In the genomic region with DNA sequence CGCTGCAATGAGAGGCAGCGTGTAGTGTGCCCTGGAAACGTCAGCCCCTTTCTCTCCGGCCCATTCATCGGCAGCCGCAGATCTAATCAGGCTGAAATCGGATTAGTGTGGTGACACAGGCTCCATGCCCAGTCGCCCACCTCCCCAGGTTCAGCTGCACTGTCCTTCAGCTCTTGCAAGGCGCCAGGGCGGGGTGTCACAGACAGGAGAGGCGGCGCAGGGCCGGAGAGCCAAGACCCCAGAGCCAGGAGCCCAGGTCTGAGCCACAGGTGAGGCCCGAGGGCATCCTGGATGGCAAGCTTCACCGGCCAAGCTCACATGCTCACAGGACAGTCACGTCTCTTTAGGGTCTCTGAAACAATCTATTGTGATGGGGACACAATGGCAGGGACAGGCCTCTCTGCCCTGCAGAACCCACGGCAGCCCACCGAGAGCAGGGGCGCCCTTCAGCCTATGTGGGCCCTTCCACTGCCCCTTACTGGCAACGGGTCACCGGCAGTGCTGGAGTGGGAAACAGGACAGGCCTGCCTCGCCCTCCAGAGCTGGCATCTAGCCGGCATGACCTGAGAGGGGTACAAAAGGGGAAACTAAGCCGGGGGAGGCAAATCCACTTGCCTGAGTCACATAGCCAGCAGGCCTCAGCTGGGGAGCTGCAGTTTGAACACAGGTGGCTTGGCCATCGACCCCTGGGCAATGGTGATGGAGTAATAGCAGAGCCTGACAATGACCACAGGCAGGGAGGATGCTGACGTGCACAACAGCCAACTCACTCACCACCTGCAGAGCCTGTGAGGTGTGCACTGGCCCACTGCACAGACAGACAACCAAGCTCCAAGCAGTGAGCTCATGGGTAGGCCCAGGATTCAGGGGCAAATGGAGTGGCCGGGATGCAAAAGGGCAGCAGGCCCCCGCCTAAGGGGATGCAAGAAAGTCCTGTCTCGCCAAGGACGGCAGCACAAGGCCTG, we compare ENCODE assay signal across 16 cellular contexts. TPM values are rescaled to one million over a fixed set of nuclear protein-coding genes. Genes with fewer than 3 reads are reported as not detected.
DNase-seq lines count a peak whose midpoint lies in the region; FAIRE-seq and TF ChIP-seq lines count a peak whose summit lies in the region.
"Had no signal": no experiment of that assay in that cellular context is flagged by ENCODE, and none has a peak within 500 bp of the region (broad histone marks: within the 10 kb centered on the region; RNA-seq: fewer than 3 reads in every experiment).

No MANE protein-coding gene starts in this region.

- peaks cover 38 to 58% of the 10 kb centered on the region in 2 experiments for H3K4me1 ChIP-seq in trophoblast cell (ENCODE audit: control insufficient read depth in 1 of 2, insufficient read depth in 2 of 2, low read length in 2 of 2)
- H3K4me1 ChIP-seq: gastrocnemius medialis had no signal

- no peak overlapping the region for H3K23ac ChIP-seq in trophoblast cell (ENCODE audit: low read length)

- H3K36me3 Mint-ChIP-seq in HFFc6 (ENCODE audit: low read depth): peaks cover 4% of the 10 kb centered on the region; the same call in 1 of the 2 replicates
- H3K36me3 Mint-ChIP-seq: activated CD4-positive, alpha-beta memory T cell treated with anti-CD3 and anti-CD28 coated beads for 36 hours; activated naive CD4-positive, alpha-beta T cell treated with anti-CD3 and anti-CD28 coated beads, Interleukin-2, amount 10 ng/mL, durations not matched to agents 7 days and 5 days; T-cell had no signal

- no peak overlapping the region for H3K4me3 ChIP-seq in trophoblast cell (ENCODE audit: low read depth, low read length)
- H3K4me3 ChIP-seq: gastrocnemius medialis had no signal

- H3K27me3 Mint-ChIP-seq in HFFc6 (ENCODE audit: insufficient read depth): peaks cover 2% of the 10 kb centered on the region; the same call in 1 of the 2 replicates
- H3K27me3 Mint-ChIP-seq: activated CD4-positive, alpha-beta memory T cell treated with anti-CD3 and anti-CD28 coated beads for 36 hours; activated naive CD4-positive, alpha-beta T cell treated with anti-CD3 and anti-CD28 coated beads, Interleukin-2, amount 10 ng/mL, durations not matched to agents 7 days and 5 days; stimulated activated naive CD8-positive, alpha-beta T cell treated with anti-CD3 and anti-CD28 coated beads, Interleukin-15, amount 100 ng/mL, for 72 hours; T-cell had no signal

- no peak overlapping the region for H2AFZ ChIP-seq in trophoblast cell (ENCODE audit: insufficient read depth, low read length, poor library complexity)

- peaks cover 53% of the 10 kb centered on the region for H3K79me2 ChIP-seq in trophoblast cell (ENCODE audit: control insufficient read depth, insufficient read depth, low read length, poor library complexity)

- peak overlapping the region; percentile 15 for H3K18ac ChIP-seq in trophoblast cell (ENCODE audit: low read length)

- no peak overlapping the region for H3K9ac ChIP-seq in trophoblast cell (ENCODE audit: low read length)

- no peak overlapping the region for H2AK5ac ChIP-seq in trophoblast cell (ENCODE audit: low read length)

- no peaks in the 10 kb centered on the region for H3K9me3 ChIP-seq in trophoblast cell (ENCODE audit: insufficient read depth, low read depth, low read length)
- H3K9me3 ChIP-seq: gastrocnemius medialis had no signal

- H3K4ac ChIP-seq in trophoblast cell (ENCODE audit: low read depth, low read length): peak overlapping the region; percentile 31

- H4K8ac ChIP-seq in trophoblast cell (ENCODE audit: low read depth, low read length): no peak overlapping the region

- H3K27ac ChIP-seq in epithelial cell of prostate: peak overlapping the region; percentile 65
- H3K27ac ChIP-seq in trophoblast cell (ENCODE audit: low read depth, low read length): no peak overlapping the region
- H3K27ac ChIP-seq: C4-2B, gastrocnemius medialis, HL-60 had no signal

- no peak for DNase-seq in GM12891 (ENCODE audit: insufficient read length, low spot score)
- peak; percentile 94 for DNase-seq in SK-N-DZ (ENCODE audit: low spot score)
- no peak for DNase-seq in epithelial cell of prostate (ENCODE audit: low read depth, low spot score)
- DNase-seq in trophoblast cell: no peak
- no peak for DNase-seq in NCI-H2171 (lab: John Stamatoyannopoulos, UW)
- DNase-seq in HFFc6: no peak
- DNase-seq in stimulated activated CD4-positive, alpha-beta T cell treated with anti-CD3 and anti-CD28 coated beads, Interleukin-1b, Interleukin-23, amount 100 ng/mL, for 48 hours: no peak
- no peak for DNase-seq in 8988T
- DNase-seq: activated CD4-positive, alpha-beta memory T cell treated with anti-CD3 and anti-CD28 coated beads for 36 hours; activated naive CD4-positive, alpha-beta T cell treated with anti-CD3 and anti-CD28 coated beads, Interleukin-2, amount 10 ng/mL, durations not matched to agents 7 days and 5 days; gastrocnemius medialis; stimulated activated CD4-positive, alpha-beta T cell treated with anti-CD3 and anti-CD28 coated beads, Interleukin-4, amount 100 ng/mL, for 1 hour; stimulated activated naive CD8-positive, alpha-beta T cell treated with anti-CD3 and anti-CD28 coated beads, Interleukin-15, amount 100 ng/mL, for 72 hours; T-cell had no signal

- FAIRE-seq in GM12891 (lab: Jason Lieb, UNC): peak; percentile 23

- peak overlapping the region; percentile 11 for H4K91ac ChIP-seq in trophoblast cell (ENCODE audit: low read depth, low read length)

- no peak overlapping the region for H3K14ac ChIP-seq in trophoblast cell (ENCODE audit: low read length)

- H2BK120ac ChIP-seq in trophoblast cell (ENCODE audit: insufficient read depth, low read length, poor library complexity): no peak overlapping the region

- H3K4me1 Mint-ChIP-seq in HFFc6 (ENCODE audit: low read depth): no peaks in the 10 kb centered on the region
- H3K4me1 Mint-ChIP-seq: activated naive CD4-positive, alpha-beta T cell treated with anti-CD3 and anti-CD28 coated beads, Interleukin-2, amount 10 ng/mL, durations not matched to agents 7 days and 5 days; stimulated activated naive CD8-positive, alpha-beta T cell treated with anti-CD3 and anti-CD28 coated beads, Interleukin-15, amount 100 ng/mL, for 72 hours had no signal

- TF ChIP-seq CTCF in HFFc6 (IDR thresholded peaks at IDR 0.05): no peak

- no CpG with 5 or more reads among the region's 30 CpGs for WGBS in trophoblast cell (ENCODE audit: extremely low coverage, insufficient coverage, insufficient read length)

- H3K4me3 Mint-ChIP-seq in HFFc6: no peak overlapping the region
- H3K4me3 Mint-ChIP-seq: activated CD4-positive, alpha-beta memory T cell treated with anti-CD3 and anti-CD28 coated beads for 36 hours; activated naive CD4-positive, alpha-beta T cell treated with anti-CD3 and anti-CD28 coated beads, Interleukin-2, amount 10 ng/mL, durations not matched to agents 7 days and 5 days; stimulated activated naive CD8-positive, alpha-beta T cell treated with anti-CD3 and anti-CD28 coated beads, Interleukin-15, amount 100 ng/mL, for 72 hours; T-cell had no signal

- TF ChIP-seq POLR2A in GM12891 (IDR thresholded peaks at IDR 0.05; ENCODE audit: low read depth, low read length): no peak

- H3K4me2 ChIP-seq in trophoblast cell (ENCODE audit: low read length): no peak overlapping the region

- H2BK5ac ChIP-seq in trophoblast cell (ENCODE audit: low read depth, low read length, poor library complexity): no peak overlapping the region

- no peak overlapping the region; the same call in 1 of the 2 replicates for H3K27ac Mint-ChIP-seq in HFFc6
- H3K27ac Mint-ChIP-seq: activated CD4-positive, alpha-beta memory T cell treated with anti-CD3 and anti-CD28 coated beads for 36 hours; activated naive CD4-positive, alpha-beta T cell treated with anti-CD3 and anti-CD28 coated beads, Interleukin-2, amount 10 ng/mL, durations not matched to agents 7 days and 5 days; stimulated activated naive CD8-positive, alpha-beta T cell treated with anti-CD3 and anti-CD28 coated beads, Interleukin-15, amount 100 ng/mL, for 72 hours; T-cell had no signal

- H4K12ac ChIP-seq in trophoblast cell (ENCODE audit: low read depth, low read length): no peak overlapping the region

- H3K9me3 Mint-ChIP-seq in HFFc6: no peaks in the 10 kb centered on the region
- H3K9me3 Mint-ChIP-seq: activated CD4-positive, alpha-beta memory T cell treated with anti-CD3 and anti-CD28 coated beads for 36 hours; activated naive CD4-positive, alpha-beta T cell treated with anti-CD3 and anti-CD28 coated beads, Interleukin-2, amount 10 ng/mL, durations not matched to agents 7 days and 5 days; stimulated activated naive CD8-positive, alpha-beta T cell treated with anti-CD3 and anti-CD28 coated beads, Interleukin-15, amount 100 ng/mL, for 72 hours; T-cell had no signal

- H3K36me3 ChIP-seq in trophoblast cell (ENCODE audit: control insufficient read depth in 1 of 2, insufficient read depth in 2 of 2, low read length in 2 of 2): peaks cover 42 to 43% of the 10 kb centered on the region in 2 experiments
- H3K36me3 ChIP-seq: gastrocnemius medialis had no signal

- H3K79me1 ChIP-seq in trophoblast cell (ENCODE audit: low read length): peaks cover 13% of the 10 kb centered on the region

- H3K27me3 ChIP-seq in trophoblast cell (ENCODE audit: insufficient read depth, low read length): no peaks in the 10 kb centered on the region

- no peak overlapping the region for H2BK12ac ChIP-seq in trophoblast cell (ENCODE audit: low read length)

TF ChIP-seq in GM12891, 5 proteins besides CTCF, POLR2A, EP300 and RAD21:
- no peak for TF ChIP-seq POLR2AphosphoS5 (IDR thresholded peaks at IDR 0.05; ENCODE audit: low read depth, low read length)
- no peak for TF ChIP-seq TAF1 (IDR thresholded peaks at IDR 0.05; ENCODE audit: low read depth, low read length)
- no peak for TF ChIP-seq POU2F2 (IDR thresholded peaks at IDR 0.05; ENCODE audit: low read depth, low read length)
- TF ChIP-seq SPI1 (IDR thresholded peaks at IDR 0.05; ENCODE audit: low read depth, low read length): no peak
- TF ChIP-seq PAX5 (IDR thresholded peaks at IDR 0.05; ENCODE audit: insufficient read depth, low read length, severe bottlenecking): no peak

RNA-seq across cellular contexts. Expression of gene VAV2, which starts 48.1 kb away (rescaled TPM):
- polyA plus RNA-seq in GM12891 (2012; ENCODE audit: low read depth, missing spikeins): 25.3 TPM
- 17.8 and 20.2 TPM in 2 replicates for polyA plus RNA-seq in SK-N-DZ (2014; cell fraction: cytosol; rRNA removed)
- 36.3 and 41.4 TPM in 2 replicates for polyA plus RNA-seq in SK-N-DZ (2014; cell fraction: nucleus; rRNA removed)
- 54.6 and 55.9 TPM in 2 replicates for polyA plus RNA-seq in trophoblast cell (2013)
- total RNA-seq in HFFc6 (2021; fragmentation: NEBNext Ultra II Directional; extraction: Animal tissue kit (Norgen Biotek cat#: 25700)): 10 to 100 TPM; 17.6 to 24.5 (median 21.7) TPM
